29 cellular contexts compared by ENCODE assay signal in genomic region chr20:58449703-58450138, GRCh38.
DNase-seq lines count a peak whose midpoint lies in the region; ATAC-seq, FAIRE-seq and TF ChIP-seq lines count a peak whose summit lies in the region.
"Had no signal": no experiment of that assay in that cellular context is flagged by ENCODE, and none has a peak within 500 bp of the region (broad histone marks: within the 10 kb centered on the region; RNA-seq: fewer than 3 reads in every experiment).

No MANE protein-coding gene starts in this region.

- H3K9ac ChIP-seq in GM12878 (ENCODE audit: control insufficient read depth, insufficient read depth, low read length), result 0 out of 2 replicates have a peak overlapping the region, but pooled peaks have one; percentile 1

- WGBS in GM12878 (ENCODE audit: insufficient coverage, insufficient replicate concordance, low lambda C conversion rate, missing lambda C conversion rate), result 33% methylated on average over 9 of the region's 9 CpGs

- H4K20me1 ChIP-seq in GM12878 (ENCODE audit: control insufficient read depth, insufficient read depth), result 0 out of 2 replicates have a peak, but pooled peaks cover 2% of the 10 kb centered on the region

- H3K27ac ChIP-seq in GM12878 (ENCODE audit: control insufficient read depth, insufficient read depth) (peak overlapping the region; percentile 45), breast epithelium (no peak overlapping the region)
- H3K27ac ChIP-seq: body of pancreas, esophagus muscularis mucosa, SJCRH30, stomach, tibial nerve had no signal

- peaks cover 2% of the 10 kb centered on the region; the same call in 2 of the 3 replicates for H3K9me3 ChIP-seq in GM12878 (replicated peaks; ENCODE audit: control insufficient read depth, insufficient read depth, low read length)
- H3K9me3 ChIP-seq in breast epithelium, result no peaks in the 10 kb centered on the region
- H3K9me3 ChIP-seq: body of pancreas, esophagus muscularis mucosa, mucosa of descending colon, SJCRH30 had no signal

- no peak for DNase-seq in GM18507 (ENCODE audit: extremely low spot score, insufficient read length, low read depth)
- peak; percentile 22 for DNase-seq in NCI-H2227 (lab: John Stamatoyannopoulos, UW; ENCODE audit: unreplicated experiment)
- no peak for DNase-seq in GM12878 (ENCODE audit: low read depth, low spot score)
- DNase-seq in breast epithelium (ENCODE audit: low spot score in 2 of 2), result no peak
- DNase-seq: activated CD4-positive, alpha-beta T cell treated with anti-CD3 and anti-CD28 coated beads for 4 hours; activated gamma-delta T cell treated with Interleukin-2 at 50 U/mL for 16 hours; activated T-cell treated with anti-CD3 and anti-CD28 coated beads, Interleukin-2, amount 50 U/mL, for 24 hours; body of pancreas; CD4-positive, CD25-positive, alpha-beta regulatory T cell; cortex of kidney; Karpas-422; mucosa of descending colon; NCI-H187 treated with DMSO at 0.1 percent for 48 hours; NCI-H446; SJCRH30; stimulated activated CD4-positive, alpha-beta T cell treated with anti-CD3 and anti-CD28 coated beads, Interleukin-15, amount 100 ng/mL, for 24 hours; stomach had no signal

- H3K79me2 ChIP-seq in GM12878 (ENCODE audit: control insufficient read depth, insufficient read depth, low read length), result no peaks in the 10 kb centered on the region

- H3K4me1 ChIP-seq in GM12878 (ENCODE audit: control insufficient read depth, insufficient read depth, low read length) (peaks cover 21% of the 10 kb centered on the region), breast epithelium (no peaks in the 10 kb centered on the region)
- H3K4me1 ChIP-seq: body of pancreas, SJCRH30, stomach had no signal

- no peaks in the 10 kb centered on the region for H3K27me3 Mint-ChIP-seq in nephron (ENCODE audit: low read depth)
- H3K27me3 Mint-ChIP-seq: activated T-cell treated with anti-CD3 and anti-CD28 coated beads, Interleukin-2, amount 50 U/mL, for 24 hours; CD4-positive, CD25-positive, alpha-beta regulatory T cell had no signal

- no peak overlapping the region for H3K4me3 Mint-ChIP-seq in nephron
- H3K4me3 Mint-ChIP-seq: activated T-cell treated with anti-CD3 and anti-CD28 coated beads, Interleukin-2, amount 50 U/mL, for 24 hours; CD4-positive, CD25-positive, alpha-beta regulatory T cell; neural crest cell; T-helper 1 cell treated with Interleukin-12 subunit alpha and Interleukin-12 subunit beta and Interleukin-4 antibody, amounts not matched to agents 30 μg/mL and 1 μg/mL, for 36 hours had no signal

- ATAC-seq in GM12878 (peak; percentile 18; the same call in 1 of the 3 replicates), HG03196 (IDR thresholded peaks at IDR 0.05; ENCODE audit: unreplicated experiment) (no peak), GM21390 (IDR thresholded peaks at IDR 0.05; ENCODE audit: unreplicated experiment) (no peak), HG02759 (IDR thresholded peaks at IDR 0.05; ENCODE audit: unreplicated experiment) (no peak)
- ATAC-seq: body of pancreas, mucosa of descending colon had no signal

- intact Hi-C loops in GM12878 (cut with micrococcal nuclease; ENCODE audit: unreplicated experiment) (no loop called here), breast epithelium (cut with DNase I; ENCODE audit: low total_unique reads) (no loop called here)

- H3K27me3 ChIP-seq in GM12878 (replicated peaks in 1 of 2; ENCODE audit: control insufficient read depth in 2 of 2, insufficient read depth in 2 of 2, low read length in 1 of 2), result no peaks in the 10 kb centered on the region
- H3K27me3 ChIP-seq in breast epithelium, result no peaks in the 10 kb centered on the region
- H3K27me3 ChIP-seq: body of pancreas, esophagus muscularis mucosa, SJCRH30, stomach, tibial nerve had no signal

- peaks cover 68% of the 10 kb centered on the region for H3K36me3 Mint-ChIP-seq in nephron (ENCODE audit: low read depth)

- TF ChIP-seq POLR2A in GM12878 (IDR thresholded peaks at IDR 0.05; ENCODE audit: low read depth, low read length) (no peak), breast epithelium (IDR thresholded peaks at IDR 0.05) (no peak)

- no peak; a peak in 1 of 6 replicates for TF ChIP-seq CTCF in GM12878 (IDR thresholded peaks at IDR 0.05 in 2 of 3, conservative IDR thresholded peaks at IDR 0.05 in 1 of 3; ENCODE audit: control insufficient read depth in 2 of 3, extremely low read depth in 1 of 3, insufficient read depth in 1 of 3, low read depth in 3 of 3, low read length in 3 of 3)
- TF ChIP-seq CTCF in nephron (IDR thresholded peaks at IDR 0.05; ENCODE audit: unreplicated experiment in 3 of 3), result no peak
- TF ChIP-seq CTCF in breast epithelium (IDR thresholded peaks at IDR 0.05), result no peak

- H3K4me3 ChIP-seq in GM12878 (no peak overlapping the region; the same call in 1 of the 2 replicates), breast epithelium (no peak overlapping the region)
- H3K4me3 ChIP-seq: body of pancreas, esophagus muscularis mucosa, mucosa of descending colon, SJCRH30, stomach, tibial nerve had no signal

- FAIRE-seq in GM18507 (lab: Jason Lieb, UNC), result peak; percentile 48
- no peak for FAIRE-seq in GM12878 (lab: Jason Lieb, UNC)
- FAIRE-seq: D721Med, frontal cortex, H1, islet of Langerhans had no signal

- POLR2A ChIA-PET in GM12878 (lab: Charles Lee), result interaction anchor here (1.2 to 1.4 kb wide), 2 partner anchors 9 to 11 kb away, joined by 3 to 6 read pairs; no protein-coding TSS in a partner anchor

- peak overlapping the region; percentile 24 for H3K4me2 ChIP-seq in GM12878 (ENCODE audit: control insufficient read depth, insufficient read depth)

- no peak for TF ChIP-seq RAD21 in GM12878 (IDR thresholded peaks at IDR 0.05; ENCODE audit: insufficient read depth, low read depth, low read length)

- no peak overlapping the region for H2AFZ ChIP-seq in GM12878 (ENCODE audit: control insufficient read depth, low read depth, low read length)

- H3K27ac Mint-ChIP-seq in nephron, result peak overlapping the region in 2 of 3 experiments; percentile 6 to 17
- H3K27ac Mint-ChIP-seq: activated T-cell treated with anti-CD3 and anti-CD28 coated beads, Interleukin-2, amount 50 U/mL, for 24 hours; T-helper 1 cell treated with Interleukin-12 subunit alpha and Interleukin-12 subunit beta and Interleukin-4 antibody, amounts not matched to agents 30 μg/mL and 1 μg/mL, for 36 hours had no signal

- SMC1A ChIA-PET in GM12878 (lab: Charles Lee; ENCODE audit: uncharacterized antibody, unreplicated experiment), result interaction anchor here (1.1 to 4.2 kb wide), 3 partner anchors 8 to 213 kb away, joined by 3 to 33 read pairs (median 27); no protein-coding TSS in a partner anchor

- H3K4me1 Mint-ChIP-seq in nephron, result peaks cover 25% of the 10 kb centered on the region
- H3K4me1 Mint-ChIP-seq: neural crest cell had no signal

- H3K36me3 ChIP-seq in GM12878 (ENCODE audit: control insufficient read depth in 2 of 2, insufficient read depth in 2 of 2, low read length in 1 of 2) (peaks cover 3% of the 10 kb centered on the region in 2 experiments), breast epithelium (peaks cover 3% of the 10 kb centered on the region)

- in situ Hi-C loops in GM12878 (cut with MboI), result loop anchor here (10.0 to 25.0 kb wide), 4 partner anchors 188 to 975 kb away; partner anchors contain the start of gene CTSZ

- H3K9me3 Mint-ChIP-seq in nephron, result peaks cover 9% of the 10 kb centered on the region
- H3K9me3 Mint-ChIP-seq: T-helper 1 cell treated with Interleukin-12 subunit alpha and Interleukin-12 subunit beta and Interleukin-4 antibody, amounts not matched to agents 30 μg/mL and 1 μg/mL, for 36 hours had no signal

- no TSS peak for BruUV-seq in GM12878 (replicated peaks; lab: Mats Ljungman, UMichigan)

- no peak for TF ChIP-seq EP300 in GM12878 (IDR thresholded peaks at IDR 0.05; ENCODE audit: borderline replicate concordance in 1 of 2, control insufficient read depth in 1 of 2, low read depth in 2 of 2, low read length in 2 of 2)

- CTCF ChIA-PET in GM12878 (lab: Yijun Ruan, JAX), result interaction anchor here (0.7 to 6.2 kb wide), 8 partner anchors 9 to 248 kb away, joined by 3 to 60 read pairs (median 5); partner anchors contain the start of gene STX16

- RAD21 ChIA-PET in GM12878 (lab: Charles Lee; ENCODE audit: unreplicated experiment), result interaction anchor here (0.6 kb wide), 1 partner anchor 61 kb away, joined by 3 read pairs; the partner anchor contains the start of gene VAPB

TF ChIP-seq in GM12878, 131 proteins besides CTCF, POLR2A, EP300 and RAD21 (continues in another document):
- TF ChIP-seq NFYA (IDR thresholded peaks at IDR 0.05; ENCODE audit: borderline replicate concordance, low read depth, low read length) (no peak), USF1 (IDR thresholded peaks at IDR 0.05; ENCODE audit: borderline replicate concordance, extremely low read length, insufficient read depth, low read depth, low read length) (no peak), CBX3 (IDR thresholded peaks at IDR 0.05; ENCODE audit: borderline replicate concordance, low read depth) (no peak), MLLT1 (IDR thresholded peaks at IDR 0.05) (no peak), ZBED1 (IDR thresholded peaks at IDR 0.05; ENCODE audit: borderline replicate concordance) (no peak), LARP7 (IDR thresholded peaks at IDR 0.05) (no peak), EED (IDR thresholded peaks at IDR 0.05; ENCODE audit: low read depth) (0 out of 2 replicates have a peak, but pooled peaks have one; percentile 73), NR2C2 (IDR thresholded peaks at IDR 0.05; ENCODE audit: borderline replicate concordance, control insufficient read depth, insufficient read length, low read depth) (no peak)
